In genomic region chr3:46971742-46972141, GRCh38 we compare ENCODE assay signal across 13 cellular contexts. TPM values are rescaled to one million over a fixed set of nuclear protein-coding genes. Genes with fewer than 3 reads are reported as not detected.
A peak's percentile ranks its signal among the peaks of the same experiment; 100 is the strongest.
DNase-seq lines count a peak whose midpoint lies in the region; ATAC-seq and TF ChIP-seq lines count a peak whose summit lies in the region.
"Had no signal": no experiment of that assay in that cellular context is flagged by ENCODE, and none has a peak within 500 bp of the region (broad histone marks: within the 10 kb centered on the region; RNA-seq: fewer than 3 reads in every experiment).

No MANE protein-coding gene starts in this region.

- DNase-seq in activated B cell treated with CpG ODN at 0.5 μM for 24 hours (no peak), lower lobe of right lung (no peak), NCI-H748 (lab: John Stamatoyannopoulos, UW; ENCODE audit: unreplicated experiment) (no peak), HCEC 1CT (no peak), tibial artery (no peak), testis (no peak)
- DNase-seq: DMS53, GOT3, NCI-H1092 treated with DMSO at 0.1 percent for 48 hours had no signal

- H3K9me3 ChIP-seq in BLaER1 (no peaks in the 10 kb centered on the region), lower lobe of right lung (no peaks in the 10 kb centered on the region), tibial artery (no peaks in the 10 kb centered on the region), testis (no peaks in the 10 kb centered on the region)

- peak overlapping the region; percentile 86 for H3K27ac Mint-ChIP-seq in activated B cell treated with CpG ODN at 0.5 μM for 24 hours

- H4K20me1 ChIP-seq in BLaER1 = peaks cover 96% of the 10 kb centered on the region

- intact Hi-C loops in activated B cell treated with CpG ODN at 0.5 μM for 24 hours (cut with micrococcal nuclease) (loop anchor here (1.0 to 10.0 kb wide), 3 partner anchors 40 to 543 kb away; partner anchors contain the start of gene ELP6), lower lobe of right lung (cut with DNase I) (no loop called here), tibial artery (cut with DNase I; ENCODE audit: low total_unique reads) (no loop called here), testis (cut with DNase I; ENCODE audit: low total_unique reads) (no loop called here)

- H3K27ac ChIP-seq in BLaER1 (no peak overlapping the region), lower lobe of right lung (peak overlapping the region; percentile 32), tibial artery (no peak overlapping the region), testis (no peak overlapping the region)

- peaks cover 51% of the 10 kb centered on the region for H3K36me3 Mint-ChIP-seq in activated B cell treated with CpG ODN at 0.5 μM for 24 hours (ENCODE audit: low read depth)

- 61 to 86% methylated on average over 1 of the region's 1 CpG for whole genome bisulfite sequencing in testis, 2 donors

- H3K4me3 Mint-ChIP-seq in activated B cell treated with CpG ODN at 0.5 μM for 24 hours = peak overlapping the region; percentile 56
- H3K4me3 Mint-ChIP-seq: WTC11 had no signal

- TF ChIP-seq CTCF in activated B cell treated with CpG ODN at 0.5 μM for 24 hours (IDR thresholded peaks at IDR 0.05) = no peak
- TF ChIP-seq CTCF in lower lobe of right lung (IDR thresholded peaks at IDR 0.05) = no peak
- no peak for TF ChIP-seq CTCF in tibial artery (IDR thresholded peaks at IDR 0.05)
- no peak for TF ChIP-seq CTCF in testis (IDR thresholded peaks at IDR 0.05)

- H3K4me3 ChIP-seq in BLaER1 = no peak overlapping the region
- H3K4me3 ChIP-seq in lower lobe of right lung = no peak overlapping the region
- no peak overlapping the region for H3K4me3 ChIP-seq in tibial artery
- H3K4me3 ChIP-seq in testis = no peak overlapping the region
- H3K4me3 ChIP-seq: lung had no signal

- H3K4me1 Mint-ChIP-seq in activated B cell treated with CpG ODN at 0.5 μM for 24 hours = peaks cover 87% of the 10 kb centered on the region

- H3K4me1 ChIP-seq in BLaER1 (peaks cover 83% of the 10 kb centered on the region), lower lobe of right lung (peaks cover 83% of the 10 kb centered on the region), tibial artery (peaks cover 0 to 84% (median 55%) of the 10 kb centered on the region in 4 donors), testis (peaks cover 49% of the 10 kb centered on the region)

- H3K9ac ChIP-seq in BLaER1 = peak overlapping the region; percentile 24; the same call in 1 of the 2 replicates

- ATAC-seq in GM18505 (IDR thresholded peaks at IDR 0.05; ENCODE audit: unreplicated experiment) (no peak), activated B cell treated with CpG ODN at 0.5 μM for 24 hours (ENCODE audit: low read depth) (no peak), lower lobe of right lung (no peak)
- ATAC-seq: WTC11 had no signal

- CTCF ChIA-PET in activated B cell treated with CpG ODN at 0.5 μM for 24 hours (lab: Charles Lee) = interaction anchor here (0.6 kb wide), 1 partner anchor 76 kb away, joined by 4 read pairs; no protein-coding TSS in a partner anchor

- no peaks in the 10 kb centered on the region for H3K9me3 Mint-ChIP-seq in activated B cell treated with CpG ODN at 0.5 μM for 24 hours
- H3K9me3 Mint-ChIP-seq: WTC11 had no signal

- no peaks in the 10 kb centered on the region for H3K27me3 Mint-ChIP-seq in activated B cell treated with CpG ODN at 0.5 μM for 24 hours

- H3K4me2 ChIP-seq in BLaER1 = peak overlapping the region; percentile 72

- POLR2A ChIA-PET in activated B cell treated with CpG ODN at 0.5 μM for 24 hours (lab: Charles Lee) = no interaction called here

- H3K36me3 ChIP-seq in BLaER1 = peaks cover 54% of the 10 kb centered on the region
- peaks cover 15% of the 10 kb centered on the region for H3K36me3 ChIP-seq in lower lobe of right lung
- H3K36me3 ChIP-seq in tibial artery = no peaks in the 10 kb centered on the region
- no peaks in the 10 kb centered on the region for H3K36me3 ChIP-seq in testis (ENCODE audit: low read depth, missing control alignments)

- H3K27me3 ChIP-seq in BLaER1 = no peaks in the 10 kb centered on the region
- no peaks in the 10 kb centered on the region for H3K27me3 ChIP-seq in lower lobe of right lung (ENCODE audit: low read depth)
- no peaks in the 10 kb centered on the region for H3K27me3 ChIP-seq in tibial artery
- no peaks in the 10 kb centered on the region for H3K27me3 ChIP-seq in testis

- TF ChIP-seq POLR2A in GM18505 (IDR thresholded peaks at IDR 0.05; ENCODE audit: borderline replicate concordance, extremely low read depth, insufficient read depth, insufficient read length) (peak; percentile 19), testis (IDR thresholded peaks at IDR 0.05) (no peak)

RNA-seq across cellular contexts. Expression of gene CCDC12, which starts 4.8 kb away (rescaled TPM):
- 93.8 and 98.4 TPM in 2 replicates for total RNA-seq in activated B cell treated with CpG ODN at 0.5 μM for 24 hours
- total RNA-seq in lower lobe of right lung = 42.9 TPM
- total RNA-seq in testis = 10 to 100 TPM; 59.6 to 66.6 TPM
- 43.3 TPM for polyA plus RNA-seq in testis (ENCODE audit: insufficient read depth, low read depth, low replicate concordance)

RNA-seq across cellular contexts. Expression of gene NBEAL2, which starts 7.7 kb away (rescaled TPM):
- total RNA-seq in activated B cell treated with CpG ODN at 0.5 μM for 24 hours (79.8 and 98.6 TPM in 2 replicates), lower lobe of right lung (97.0 TPM), testis (10 to 100 TPM; 40.2 to 44.8 TPM)
- 16.2 TPM for polyA plus RNA-seq in testis (ENCODE audit: insufficient read depth, low read depth, low replicate concordance)
